Comparison of ENCODE assay signal across 11 cellular contexts in the genomic region with DNA sequence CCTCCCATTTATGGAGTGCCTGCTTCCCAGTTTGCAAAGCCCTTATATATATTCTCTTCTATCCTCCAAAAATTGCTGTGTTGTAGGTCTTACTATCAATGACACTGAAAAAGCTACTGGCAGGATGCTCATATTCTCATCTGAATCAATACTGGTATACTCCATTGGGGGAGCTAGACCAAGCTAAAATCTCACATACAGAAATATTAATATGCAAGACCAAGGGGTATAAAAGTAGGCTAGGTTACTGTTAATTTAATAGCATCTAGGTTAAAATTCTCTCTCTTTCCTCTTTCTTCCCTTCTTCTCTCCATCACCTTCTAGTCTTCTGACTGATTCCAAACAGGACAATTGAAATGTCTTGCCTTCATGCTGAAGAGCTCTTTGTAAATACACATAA. TPM values are rescaled to one million over a fixed set of nuclear protein-coding genes. Genes with fewer than 3 reads are reported as not detected.
A peak's percentile ranks its signal among the peaks of the same experiment; 100 is the strongest.
DNase-seq lines count a peak whose midpoint lies in the region; ATAC-seq and TF ChIP-seq lines count a peak whose summit lies in the region.
"Had no signal": no experiment of that assay in that cellular context is flagged by ENCODE, and none has a peak within 500 bp of the region (broad histone marks: within the 10 kb centered on the region; RNA-seq: fewer than 3 reads in every experiment).

No MANE protein-coding gene starts in this region.

- peak; percentile 63 for DNase-seq in ACHN
- peak; percentile 31 for DNase-seq in RPMI7951 (ENCODE audit: low read depth)
- no peak for DNase-seq in fibroblast of villous mesenchyme (ENCODE audit: low read depth)
- no peak for DNase-seq in dedifferentiated amniotic fluid mesenchymal stem cell (ENCODE audit: extremely low spot score)
- no peak for DNase-seq in SJCRH30
- no peak for DNase-seq in UCSD-AML1 (lab: John Stamatoyannopoulos, UW; ENCODE audit: unreplicated experiment)
- DNase-seq: NCI-H510A had no signal

- no peak overlapping the region for H3K4me3 ChIP-seq in fibroblast of villous mesenchyme (ENCODE audit: low read depth, low read length)
- no peak overlapping the region for H3K4me3 ChIP-seq in SJCRH30

- TF ChIP-seq CTCF in GM12873 (IDR thresholded peaks at IDR 0.05; ENCODE audit: insufficient read depth, low read depth, low read length, missing control alignments) = peak; percentile 23
- TF ChIP-seq CTCF in fibroblast of villous mesenchyme (IDR thresholded peaks at IDR 0.05; ENCODE audit: insufficient read depth, low read depth, low read length) = peak; percentile 44

- in situ Hi-C loops in ACHN (cut with HindIII; ENCODE audit: low pct_ligation_motif_present, low pct_unique_long_range_greater_than_20kb, low sequenced_read_pairs) = no loop called here

- ATAC-seq in HG02763 (IDR thresholded peaks at IDR 0.05; ENCODE audit: unreplicated experiment) = no peak
- ATAC-seq: activated CD4-positive, CD25-positive, alpha-beta regulatory T cell treated with anti-CD3 and anti-CD28 coated beads, Interleukin-2, amount 50 U/mL, for 24 hours had no signal

- H3K36me3 ChIP-seq in SJCRH30 = no peaks in the 10 kb centered on the region
- H3K36me3 ChIP-seq: neutrophil had no signal

- H3K27me3 ChIP-seq in SJCRH30 = 0 out of 2 replicates have a peak, but pooled peaks cover 4% of the 10 kb centered on the region

- H3K9me3 ChIP-seq in SJCRH30 (replicated peaks) = no peaks in the 10 kb centered on the region

- H3K27ac ChIP-seq in SJCRH30 = no peak overlapping the region
- H3K27ac ChIP-seq: neutrophil had no signal

- H3K4me1 ChIP-seq in SJCRH30 = 0 out of 2 replicates have a peak, but pooled peaks cover 4% of the 10 kb centered on the region

RNA-seq across cellular contexts. Expression of a gene that starts 17.1 kb away (rescaled TPM):
- total RNA-seq in RPMI7951 (2014; rRNA removed; shearing (Covaris generic)) = 4.8 and 4.9 TPM in 2 replicates
- total RNA-seq in fibroblast of villous mesenchyme = 20.6 and 25.5 TPM in 2 replicates
- total RNA-seq in SJCRH30 (2014; rRNA removed; shearing (Covaris generic)) = 0.20 and 0.42 TPM in 2 replicates

Comparison
In these comparisons a context has a peak if more than half of its experiments do, and no peak if none do; other contexts are left out.
1. DNase-seq: peak in ACHN (single experiment) and RPMI7951 (single experiment); none in fibroblast of villous mesenchyme (single experiment), dedifferentiated amniotic fluid mesenchymal stem cell (single experiment), SJCRH30 (0 of 2) and UCSD-AML1 (single experiment).